ENCODE assay signal across 2 cellular contexts in genomic region chr11:34565417-34566208, GRCh38.
TF ChIP-seq lines count a peak whose summit lies in the region.

No MANE protein-coding gene starts in this region.

TF ChIP-seq in Ishikawa, 13 proteins besides CTCF, POLR2A, EP300 and RAD21 (continued from another document):
- TF ChIP-seq USF1 (IDR thresholded peaks at IDR 0.05): no peak
- no peak for TF ChIP-seq EGR1 (IDR thresholded peaks at IDR 0.05)
- no peak for TF ChIP-seq MAX (IDR thresholded peaks at IDR 0.05)
- no peak for TF ChIP-seq FOXM1 (IDR thresholded peaks at IDR 0.05; ENCODE audit: borderline replicate concordance, low read depth)
- TF ChIP-seq NFIC (IDR thresholded peaks at IDR 0.05): no peak
- no peak for TF ChIP-seq CREB1 (IDR thresholded peaks at IDR 0.05; ENCODE audit: low read depth)

TF ChIP-seq in HepG2, 621 proteins besides CTCF, POLR2A, EP300 and RAD21 (continued from another document):
- TF ChIP-seq TBX2 (CRISPR knock-in tag; IDR thresholded peaks at IDR 0.05; ENCODE audit: borderline replicate concordance) (no peak), STAG1 (CRISPR knock-in tag; IDR thresholded peaks at IDR 0.05) (peak; percentile 83), IKZF4 (CRISPR knock-in tag; IDR thresholded peaks at IDR 0.05; ENCODE audit: borderline replicate concordance, low read depth, not compliant biosample characterization) (no peak), ARHGAP35 (CRISPR knock-in tag; IDR thresholded peaks at IDR 0.05; ENCODE audit: borderline replicate concordance) (no peak), PPARG (CRISPR knock-in tag; conservative IDR thresholded peaks at IDR 0.05) (no peak)
